Comparison of ENCODE assay signal across 13 cellular contexts in the genomic region with DNA sequence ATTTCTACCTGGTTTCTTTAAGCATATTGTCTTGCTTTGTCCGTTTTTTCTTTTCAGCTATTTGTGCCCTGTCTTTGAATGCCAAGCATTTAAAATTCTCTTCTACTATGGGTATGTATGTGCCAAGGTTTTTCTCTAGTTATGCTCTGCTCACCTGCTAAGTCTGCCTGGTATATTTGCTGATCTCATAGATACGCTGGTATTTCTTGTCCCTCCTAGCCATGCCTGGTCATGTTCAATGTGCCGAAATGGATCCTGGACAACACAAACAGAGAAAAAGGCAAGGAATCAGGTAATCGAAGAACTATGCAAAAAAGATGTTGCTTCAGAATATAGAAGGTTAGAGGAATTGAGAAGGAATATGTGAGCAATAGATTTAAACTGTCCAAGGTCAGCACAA. TPM values are rescaled to one million over a fixed set of nuclear protein-coding genes. Genes with fewer than 3 reads are reported as not detected.
DNase-seq lines count a peak whose midpoint lies in the region; ATAC-seq and TF ChIP-seq lines count a peak whose summit lies in the region.
"Had no signal": no experiment of that assay in that cellular context is flagged by ENCODE, and none has a peak within 500 bp of the region (broad histone marks: within the 10 kb centered on the region; RNA-seq: fewer than 3 reads in every experiment).

No MANE protein-coding gene starts in this region.

- TF ChIP-seq CTCF in RWPE2 (IDR thresholded peaks at IDR 0.05; ENCODE audit: poor library complexity, severe bottlenecking) (no peak), prostate gland (IDR thresholded peaks at IDR 0.05) (no peak), esophagus muscularis mucosa (IDR thresholded peaks at IDR 0.05) (no peak)

- TF ChIP-seq POLR2A in prostate gland (IDR thresholded peaks at IDR 0.05) (no peak), esophagus muscularis mucosa (IDR thresholded peaks at IDR 0.05; ENCODE audit: low read depth) (no peak)

- H3K4me1 ChIP-seq in RWPE2 (ENCODE audit: insufficient read depth, poor library complexity, severe bottlenecking) (peaks cover 4% of the 10 kb centered on the region), prostate gland (replicated peaks) (no peaks in the 10 kb centered on the region), esophagus muscularis mucosa (no peaks in the 10 kb centered on the region)
- H3K4me1 ChIP-seq: BE2C, Caco-2, HAP-1 had no signal

- ATAC-seq in RWPE2 (ENCODE audit: low read depth) (peak; percentile 67; the same call in 2 of the 3 replicates), GM19395 (IDR thresholded peaks at IDR 0.05; ENCODE audit: unreplicated experiment) (no peak)

- H3K36me3 ChIP-seq in RWPE2 (ENCODE audit: low read depth) (no peaks in the 10 kb centered on the region), prostate gland (no peaks in the 10 kb centered on the region), esophagus muscularis mucosa (no peaks in the 10 kb centered on the region), H7 (replicated peaks; ENCODE audit: control insufficient read depth, insufficient read depth, low read length) (no peaks in the 10 kb centered on the region)
- H3K36me3 ChIP-seq: BE2C, HAP-1 had no signal

- peak; percentile 33 for DNase-seq in HT-29 (ENCODE audit: low spot score)
- DNase-seq in RWPE2 (ENCODE audit: low spot score): no peak
- no peak for DNase-seq in epithelial cell of prostate (ENCODE audit: low read depth, low spot score)
- DNase-seq in prostate gland (ENCODE audit: low spot score): peak; percentile 22
- no peak for DNase-seq in esophagus muscularis mucosa (ENCODE audit: extremely low spot score)
- no peak for DNase-seq in H7
- DNase-seq: ACHN; BE2C; C1 segment of cervical spinal cord; Caco-2; CD4-positive, CD25-positive, alpha-beta regulatory T cell had no signal

- WGBS in prostate gland: 46% methylated on average over 4 of the region's 4 CpGs
- 91% methylated on average over 4 of the region's 4 CpGs for WGBS in esophagus muscularis mucosa

- intact Hi-C loops in prostate gland (cut with DNase I) (no loop called here), esophagus muscularis mucosa (cut with DNase I) (no loop called here)

- H3K4me3 ChIP-seq in RWPE2 (ENCODE audit: severe bottlenecking): no peak overlapping the region
- H3K4me3 ChIP-seq in prostate gland: no peak overlapping the region
- H3K4me3 ChIP-seq in esophagus muscularis mucosa: no peak overlapping the region
- no peak overlapping the region for H3K4me3 ChIP-seq in H7 (ENCODE audit: insufficient read depth, low read depth, low read length)
- H3K4me3 ChIP-seq: HAP-1 had no signal

- TF ChIP-seq EP300 in esophagus muscularis mucosa (IDR thresholded peaks at IDR 0.05): no peak

- H3K27ac ChIP-seq in RWPE2 (ENCODE audit: poor library complexity, severe bottlenecking) (no peak overlapping the region), epithelial cell of prostate (peak overlapping the region; percentile 27), prostate gland (no peak overlapping the region), esophagus muscularis mucosa (replicated peaks in 1 of 4) (no peak overlapping the region)

- H3K9me3 ChIP-seq in RWPE2 (ENCODE audit: severe bottlenecking) (no peaks in the 10 kb centered on the region), prostate gland (no peaks in the 10 kb centered on the region), esophagus muscularis mucosa (peaks cover 0 to 7% (median 0%) of the 10 kb centered on the region in 4 donors)
- H3K9me3 ChIP-seq: BE2C, Caco-2 had no signal

- H3K27me3 ChIP-seq in RWPE2 (ENCODE audit: insufficient read depth, poor library complexity, severe bottlenecking): peaks cover 10% of the 10 kb centered on the region
- H3K27me3 ChIP-seq in prostate gland (replicated peaks; ENCODE audit: insufficient read depth): no peaks in the 10 kb centered on the region
- no peaks in the 10 kb centered on the region for H3K27me3 ChIP-seq in esophagus muscularis mucosa
- H3K27me3 ChIP-seq in H7 (ENCODE audit: control insufficient read depth, insufficient read depth, low read length): no peaks in the 10 kb centered on the region; the same call in 1 of the 2 replicates
- H3K27me3 ChIP-seq: BE2C had no signal

RNA-seq across cellular contexts. Expression of a gene that starts 14.9 kb away (rescaled TPM):
- 14.3 and 14.6 TPM in 2 replicates for total RNA-seq in HT-29 (2014; rRNA removed; shearing (Covaris generic))
- total RNA-seq in prostate gland: 10 to 100 TPM; 24.6 to 56.6 TPM
- 10 to 100 TPM; 37.3 to 68.6 (median 52.0) TPM for total RNA-seq in esophagus muscularis mucosa
- total RNA-seq in H7 (2014; rRNA removed; shearing (Covaris generic)): 10.3 and 14.5 TPM in 2 replicates

Comparison
In these comparisons a context has a peak if more than half of its experiments do, and no peak if none do; other contexts are left out.
1. DNase-seq: peak in HT-29 (single experiment) and prostate gland (single experiment); none in RWPE2 (single experiment), epithelial cell of prostate (single experiment), esophagus muscularis mucosa (single experiment) and H7 (single experiment).